8 cellular contexts compared by ENCODE assay signal in genomic region chr1:246932366-246932700, GRCh38. TPM values are rescaled to one million over a fixed set of nuclear protein-coding genes. Genes with fewer than 3 reads are reported as not detected.
A peak's percentile ranks its signal among the peaks of the same experiment; 100 is the strongest.
DNase-seq lines count a peak whose midpoint lies in the region; ATAC-seq and TF ChIP-seq lines count a peak whose summit lies in the region.

No MANE protein-coding gene starts in this region.

- H3K9me2 ChIP-seq in Loucy (replicated peaks; ENCODE audit: low read depth, low read length) = no peaks in the 10 kb centered on the region

- peaks cover 16 to 32% (median 19%) of the 10 kb centered on the region in 3 donors for H3K4me1 Mint-ChIP-seq in naive B cell

- peak overlapping the region in 5 of 6 donors; percentile 51 to 96 (median 95) for H3K27ac Mint-ChIP-seq in naive B cell

- no peak for ATAC-seq in naive B cell (ENCODE audit: low read depth in 2 of 2)
- ATAC-seq in HG03520 (IDR thresholded peaks at IDR 0.05; ENCODE audit: unreplicated experiment) = no peak

- H3K4me2 ChIP-seq in Loucy (ENCODE audit: low read depth, low read length, poor library complexity, severe bottlenecking) = peak overlapping the region; percentile 72

- H2AFZ ChIP-seq in Loucy (ENCODE audit: low read length) = peak overlapping the region; percentile 92

- H3K79me2 ChIP-seq in Loucy (ENCODE audit: insufficient read depth, low read length) = peaks cover 37% of the 10 kb centered on the region

- H3K4me1 ChIP-seq in Loucy (ENCODE audit: insufficient read depth, low read length, poor library complexity, severe bottlenecking) = peaks cover 22% of the 10 kb centered on the region
- H3K4me1 ChIP-seq in duodenal mucosa (ENCODE audit: control insufficient read depth in 1 of 2, insufficient read depth in 2 of 2, low read length in 2 of 2) = peaks cover 5 to 8% of the 10 kb centered on the region in 2 donors

- H3K27me3 ChIP-seq in AG04450 (ENCODE audit: control insufficient read depth, insufficient read depth, low read length) = no peaks in the 10 kb centered on the region
- no peaks in the 10 kb centered on the region for H3K27me3 ChIP-seq in Loucy (ENCODE audit: insufficient read depth, low read length, poor library complexity, severe bottlenecking)
- no peaks in the 10 kb centered on the region for H3K27me3 ChIP-seq in duodenal mucosa (ENCODE audit: control insufficient read depth in 1 of 2, insufficient read depth in 2 of 2, low read length in 2 of 2)

- H3K4me3 ChIP-seq in AG04450 (ENCODE audit: low read depth, low read length) (peak overlapping the region; percentile 82), Loucy (ENCODE audit: low read length, poor library complexity, severe bottlenecking) (peak overlapping the region; percentile 100), duodenal mucosa (ENCODE audit: low read depth in 1 of 2, low read length in 2 of 2) (peak overlapping the region; percentile 76 to 91)

- peaks cover 0 to 8% of the 10 kb centered on the region in 2 donors for H3K36me3 Mint-ChIP-seq in naive B cell

- peak overlapping the region; percentile 97 for H3K9ac ChIP-seq in Loucy (ENCODE audit: low read depth, low read length, poor library complexity, severe bottlenecking)
- H3K9ac ChIP-seq in duodenal mucosa (ENCODE audit: low read depth in 1 of 2, low read length in 2 of 2) = peak overlapping the region; percentile 66 to 88

- H3K27me3 Mint-ChIP-seq in naive B cell = no peaks in the 10 kb centered on the region

- peaks cover 21% of the 10 kb centered on the region for H4K20me1 ChIP-seq in Loucy (ENCODE audit: insufficient read depth, low read length, poor library complexity, severe bottlenecking)

- CTCF ChIA-PET in AG04450 (lab: Charles Lee) = no interaction called here

- 0 out of 2 replicates have a peak, but pooled peaks cover 2% of the 10 kb centered on the region for H3F3A ChIP-seq in Loucy (ENCODE audit: low read depth)

- H3K36me3 ChIP-seq in Loucy (ENCODE audit: insufficient read depth, low read length) = no peaks in the 10 kb centered on the region
- H3K36me3 ChIP-seq in duodenal mucosa (ENCODE audit: control insufficient read depth in 1 of 2, insufficient read depth in 2 of 2, low read length in 2 of 2) = no peaks in the 10 kb centered on the region

- peak overlapping the region; percentile 94 to 98 (median 96) for H3K4me3 Mint-ChIP-seq in naive B cell

- no peak overlapping the region for H3K27ac ChIP-seq in AG04450 (ENCODE audit: low read depth, low read length)
- no peak overlapping the region for H3K27ac ChIP-seq in duodenal mucosa (ENCODE audit: low read depth, low read length)

- H3K9me3 ChIP-seq in AG04450 (ENCODE audit: control insufficient read depth, insufficient read depth, low read length) = no peaks in the 10 kb centered on the region; the same call in 1 of the 2 replicates
- no peaks in the 10 kb centered on the region for H3K9me3 ChIP-seq in Loucy (ENCODE audit: insufficient read depth, low read depth, low read length)
- no peaks in the 10 kb centered on the region for H3K9me3 ChIP-seq in duodenal mucosa (ENCODE audit: control insufficient read depth in 1 of 2, low read length in 2 of 2)

- H3K9me3 Mint-ChIP-seq in naive B cell = no peaks in the 10 kb centered on the region

- DNase-seq in AG04450 (ENCODE audit: low read depth, low spot score) = no peak
- no peak for DNase-seq in naive B cell
- no peak for DNase-seq in T1000 (lab: John Stamatoyannopoulos, UW)
- no peak for DNase-seq in NCI-H2171 treated with DMSO at 0.1 percent for 48 hours (lab: John Stamatoyannopoulos, UW)
- no peak for DNase-seq in NCI-H526 treated with DMSO at 0.1 percent for 48 hours (lab: John Stamatoyannopoulos, UW)

- POLR2A ChIA-PET in AG04450 (lab: Yijun Ruan, JAX) = interaction anchor here (0.7 to 0.8 kb wide), 6 partner anchors 22 to 440 kb away, joined by 3 to 6 read pairs (median 4); partner anchors contain the start of gene ZNF670

- TF ChIP-seq CTCF in AG04450 (IDR thresholded peaks at IDR 0.05; ENCODE audit: low read depth, low read length) (no peak), Loucy (conservative IDR thresholded peaks at IDR 0.05; ENCODE audit: low read length) (no peak)

RNA-seq across cellular contexts. Expression of gene AHCTF1, which starts 0.6 kb away (rescaled TPM):
- 13.0 and 18.1 TPM in 2 replicates for polyA plus RNA-seq in AG04450 (2011; rRNA removed)
- polyA minus RNA-seq in AG04450 (2011; rRNA and poly(A)+ RNA removed) = 16.0 and 33.2 TPM in 2 replicates
- polyA plus RNA-seq in naive B cell (ENCODE audit: low read depth in 6 of 6) = 10 to 100 TPM in 4 of 6 donors, 1 to 10 TPM in 2; 6.5 to 20.1 (median 11.1) TPM
